9 cellular contexts compared by ENCODE assay signal in the genomic region with DNA sequence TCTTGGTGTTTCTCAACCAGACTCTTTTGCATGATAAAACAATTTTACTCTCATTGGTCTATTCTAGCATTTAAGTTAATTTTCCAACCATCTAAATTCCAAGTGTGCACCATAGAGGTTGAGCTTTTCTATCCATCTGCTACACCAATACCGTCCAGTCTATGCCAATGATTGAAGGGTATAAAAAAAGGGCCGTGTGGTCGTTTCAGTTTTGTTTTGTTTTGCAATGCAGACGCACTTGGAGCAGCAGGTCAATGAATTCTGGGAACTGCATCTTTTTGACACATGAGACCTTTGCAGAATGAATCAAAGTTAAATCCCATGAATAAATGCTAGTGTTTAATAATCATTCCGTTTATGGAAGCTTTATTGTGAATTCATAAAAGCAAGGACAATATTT.
DNase-seq lines count a peak whose midpoint lies in the region; ATAC-seq and TF ChIP-seq lines count a peak whose summit lies in the region.
"Had no signal": no experiment of that assay in that cellular context is flagged by ENCODE, and none has a peak within 500 bp of the region (broad histone marks: within the 10 kb centered on the region; RNA-seq: fewer than 3 reads in every experiment).

No MANE protein-coding gene starts in this region.

- WGBS in heart left ventricle, 4 donors = 34 to 52% (median 36%) methylated on average over 5 of the region's 5 CpGs
- WGBS in upper lobe of left lung, 2 donors = 26 to 32% methylated on average over 5 of the region's 5 CpGs

- peak overlapping the region; percentile 38 to 87 (median 64) for H3K27ac ChIP-seq in heart left ventricle
- H3K27ac ChIP-seq in foreskin keratinocyte = peak overlapping the region; percentile 81
- peak overlapping the region in 3 of 4 donors; percentile 57 to 76 (median 72) for H3K27ac ChIP-seq in upper lobe of left lung

- ATAC-seq in heart left ventricle (no peak), Right ventricle myocardium inferior (no peak), foreskin keratinocyte (no peak), upper lobe of left lung (ENCODE audit: low FRiP score in 2 of 2) (no peak)

- intact Hi-C loops in heart left ventricle (cut with DNase I) = loop anchor here in 4 of 10 donors (5.0 to 10.0 kb wide), 3 partner anchors 62 to 72 kb away; no protein-coding TSS in a partner anchor
- intact Hi-C loops in Right ventricle myocardium inferior (cut with DNase I) = loop anchor here (5.0 kb wide), 1 partner anchor 80 kb away; no protein-coding TSS in a partner anchor

- H3K36me3 ChIP-seq in heart left ventricle (no peaks in the 10 kb centered on the region), upper lobe of left lung (no peaks in the 10 kb centered on the region)

- TF ChIP-seq CTCF in heart left ventricle (IDR thresholded peaks at IDR 0.05) (no peak), foreskin keratinocyte (conservative IDR thresholded peaks at IDR 0.05) (no peak), upper lobe of left lung (IDR thresholded peaks at IDR 0.05) (no peak)

- H3K4me3 ChIP-seq in heart left ventricle (peak overlapping the region in 10 of 12 donors; percentile 5 to 45 (median 35)), upper lobe of left lung (peak overlapping the region in 3 of 4 donors; percentile 2 to 28 (median 11))

- in situ Hi-C loops in SK-MEL-5 (cut with HindIII; ENCODE audit: low pct_unique_long_range_greater_than_20kb, low sequenced_read_pairs) = no loop called here

- TF ChIP-seq POLR2A in heart left ventricle (IDR thresholded peaks at IDR 0.05) (no peak), upper lobe of left lung (IDR thresholded peaks at IDR 0.05) (no peak)

- H3K4me1 ChIP-seq in heart left ventricle (peaks cover 0 to 34% (median 11%) of the 10 kb centered on the region in 12 donors), foreskin keratinocyte (peaks cover 13% of the 10 kb centered on the region), upper lobe of left lung (peaks cover 9 to 19% (median 13%) of the 10 kb centered on the region in 4 donors)

- H3K27me3 ChIP-seq in heart left ventricle = no peaks in the 10 kb centered on the region
- no peaks in the 10 kb centered on the region for H3K27me3 ChIP-seq in foreskin keratinocyte
- no peaks in the 10 kb centered on the region for H3K27me3 ChIP-seq in upper lobe of left lung

- TF ChIP-seq EP300 in upper lobe of left lung (IDR thresholded peaks at IDR 0.05) = no peak

- no peaks in the 10 kb centered on the region for H3K9me3 ChIP-seq in heart left ventricle
- no peaks in the 10 kb centered on the region for H3K9me3 ChIP-seq in upper lobe of left lung

- DNase-seq in heart left ventricle = no peak
- DNase-seq in Right ventricle myocardium inferior (ENCODE audit: missing footprints) = no peak
- peak; percentile 67 for DNase-seq in SK-MEL-5 (ENCODE audit: low read depth, low spot score)
- no peak for DNase-seq in foreskin keratinocyte
- no peak for DNase-seq in upper lobe of left lung
- no peak for DNase-seq in Ammon's horn (ENCODE audit: low spot score)
- no peak for DNase-seq in DMS53 (lab: John Stamatoyannopoulos, UW)
- DNase-seq in stimulated activated CD4-positive, alpha-beta T cell treated with anti-CD3 and anti-CD28 coated beads, Interleukin-4, amount 100 ng/mL, for 1 hour = no peak
- DNase-seq: substantia nigra had no signal
